ENCODE assay signal across 2 cellular contexts in the genomic region with DNA sequence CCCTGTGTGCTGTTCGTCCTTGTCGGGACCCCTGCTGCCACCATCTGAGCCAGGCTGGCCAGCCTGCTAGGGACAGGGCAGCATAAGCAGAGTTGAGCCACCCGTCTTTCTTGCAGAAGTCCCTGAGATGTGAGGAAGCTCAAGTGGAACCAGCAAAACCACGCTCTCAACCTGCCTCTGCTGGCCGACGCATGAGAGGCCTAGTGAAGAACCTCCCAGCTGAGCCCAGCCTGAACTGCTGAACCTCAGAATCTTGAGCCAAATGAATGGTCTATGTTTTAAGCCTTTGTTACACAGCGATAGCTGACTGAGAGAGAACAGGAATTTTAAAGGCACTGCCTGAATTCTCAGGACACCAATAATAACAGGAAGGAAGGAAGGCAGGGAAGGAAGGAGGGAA.
TF ChIP-seq lines count a peak whose summit lies in the region.

No MANE protein-coding gene starts in this region.

TF ChIP-seq in HEK293, 187 proteins besides CTCF, POLR2A, EP300 and RAD21:
- TF ChIP-seq SETDB1 (IDR thresholded peaks at IDR 0.05; ENCODE audit: insufficient read length, low read length) (peak; percentile 39), ZNF416 (tag by site-specific recombination; IDR thresholded peaks at IDR 0.05) (no peak), TRIM28 (IDR thresholded peaks at IDR 0.05; ENCODE audit: borderline replicate concordance, low read length) (peak; percentile 63; the same call in 1 of the 2 replicates), ZNF707 (tag by site-specific recombination; IDR thresholded peaks at IDR 0.05) (no peak), ZNF549 (tag by site-specific recombination; IDR thresholded peaks at IDR 0.05) (peak; percentile 84)

TF ChIP-seq in H1, 55 proteins besides CTCF, POLR2A, EP300 and RAD21:
- no peak for TF ChIP-seq EGR1 (IDR thresholded peaks at IDR 0.05; ENCODE audit: borderline replicate concordance, low read depth, low read length)
- TF ChIP-seq, protein P1, sequence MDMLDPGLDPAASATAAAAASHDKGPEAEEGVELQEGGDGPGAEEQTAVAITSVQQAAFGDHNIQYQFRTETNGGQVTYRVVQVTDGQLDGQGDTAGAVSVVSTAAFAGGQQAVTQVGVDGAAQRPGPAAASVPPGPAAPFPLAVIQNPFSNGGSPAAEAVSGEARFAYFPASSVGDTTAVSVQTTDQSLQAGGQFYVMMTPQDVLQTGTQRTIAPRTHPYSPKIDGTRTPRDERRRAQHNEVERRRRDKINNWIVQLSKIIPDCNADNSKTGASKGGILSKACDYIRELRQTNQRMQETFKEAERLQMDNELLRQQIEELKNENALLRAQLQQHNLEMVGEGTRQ (IDR thresholded peaks at IDR 0.05; ENCODE audit: low read length), result no peak
- TF ChIP-seq TAF1 (IDR thresholded peaks at IDR 0.05; ENCODE audit: low read depth, low read length), result no peak
- no peak for TF ChIP-seq KDM1A (IDR thresholded peaks at IDR 0.05; ENCODE audit: borderline replicate concordance, low read length)
- TF ChIP-seq PHF8 (conservative IDR thresholded peaks at IDR 0.05; ENCODE audit: low read depth, low read length), result no peak
- TF ChIP-seq TCF12 (IDR thresholded peaks at IDR 0.05; ENCODE audit: low read depth, low read length), result no peak
- TF ChIP-seq RXRA (IDR thresholded peaks at IDR 0.05; ENCODE audit: insufficient read depth, low read depth, low read length), result no peak
- no peak for TF ChIP-seq FOSL1 (IDR thresholded peaks at IDR 0.05; ENCODE audit: insufficient read depth, low read depth, low read length)
- TF ChIP-seq SIRT6 (IDR thresholded peaks at IDR 0.05; ENCODE audit: low read length), result no peak
- TF ChIP-seq JUN (IDR thresholded peaks at IDR 0.05; ENCODE audit: low read depth, low read length), result no peak
- TF ChIP-seq CTBP2 (IDR thresholded peaks at IDR 0.05; ENCODE audit: borderline replicate concordance, insufficient read depth, insufficient read length, low read length), result no peak
- TF ChIP-seq CEBPB (IDR thresholded peaks at IDR 0.05; ENCODE audit: low read depth, low read length), result no peak
- TF ChIP-seq SAP30 (IDR thresholded peaks at IDR 0.05; ENCODE audit: insufficient read depth, insufficient replicate concordance, low read length), result no peak
- TF ChIP-seq MAFK (IDR thresholded peaks at IDR 0.05; ENCODE audit: low read depth, low read length), result no peak
- no peak for TF ChIP-seq SRF (IDR thresholded peaks at IDR 0.05; ENCODE audit: low read depth, low read length)
- no peak for TF ChIP-seq NANOG (IDR thresholded peaks at IDR 0.05; ENCODE audit: insufficient read depth, low read depth, low read length, poor library complexity, severe bottlenecking)
- no peak for TF ChIP-seq GABPA (IDR thresholded peaks at IDR 0.05; ENCODE audit: borderline replicate concordance, insufficient read depth, low read length)
- TF ChIP-seq RBBP5 (IDR thresholded peaks at IDR 0.05; ENCODE audit: borderline replicate concordance, low read depth, low read length), result no peak
